Comparison of ENCODE assay signal across 17 cellular contexts in genomic region chr21:39644069-39644468, GRCh38. TPM values are rescaled to one million over a fixed set of nuclear protein-coding genes. Genes with fewer than 3 reads are reported as not detected.
DNase-seq lines count a peak whose midpoint lies in the region; ATAC-seq, FAIRE-seq and TF ChIP-seq lines count a peak whose summit lies in the region.
"Had no signal": no experiment of that assay in that cellular context is flagged by ENCODE, and none has a peak within 500 bp of the region (broad histone marks: within the 10 kb centered on the region; RNA-seq: fewer than 3 reads in every experiment).

No MANE protein-coding gene starts in this region.

- H3K27me3 ChIP-seq in GM23338 (ENCODE audit: insufficient read depth) (no peaks in the 10 kb centered on the region), pancreas (no peaks in the 10 kb centered on the region)

- H3F3A ChIP-seq in GM23338 (replicated peaks; ENCODE audit: low read depth) = 0 out of 2 replicates have a peak, but pooled peaks cover 5% of the 10 kb centered on the region

- H3K4me3 ChIP-seq in GM23338 (no peak overlapping the region), pancreas (no peak overlapping the region)
- H3K4me3 ChIP-seq: GM23248, MG63 had no signal

- ATAC-seq in GM23338 (no peak), left colon (peak; percentile 75), pancreas (peak; percentile 53 to 83 (median 69)), HG02852 (IDR thresholded peaks at IDR 0.05; ENCODE audit: unreplicated experiment) (no peak), GM18498 (IDR thresholded peaks at IDR 0.05; ENCODE audit: unreplicated experiment) (no peak)
- ATAC-seq: HepG2, Right ventricle myocardium inferior had no signal

- H3K9me3 ChIP-seq in pancreas = no peaks in the 10 kb centered on the region
- H3K9me3 ChIP-seq: MG63 had no signal

- 17 to 21% methylated on average over 5 of the region's 5 CpGs for WGBS in pancreas, 2 donors

- H4K20me1 ChIP-seq in GM23338 (replicated peaks; ENCODE audit: insufficient read depth) = no peaks in the 10 kb centered on the region

- H3K4me1 Mint-ChIP-seq in GM23338 = peaks cover 63% of the 10 kb centered on the region

- H3K9me3 Mint-ChIP-seq in GM23338 = no peaks in the 10 kb centered on the region

- H3K9me2 ChIP-seq in GM23338 (ENCODE audit: insufficient read depth) = peaks cover 6% of the 10 kb centered on the region; the same call in 1 of the 2 replicates

- intact Hi-C loops in left colon (cut with DNase I, micrococcal nuclease) (no loop called here), pancreas (cut with DNase I) (no loop called here)

- no peak overlapping the region for H3K4me3 Mint-ChIP-seq in GM23338

- FAIRE-seq in pancreas (lab: Jason Lieb, UNC) = no peak
- FAIRE-seq: GM19239, HepG2 had no signal

- peaks cover 14% of the 10 kb centered on the region for H3K27me3 Mint-ChIP-seq in GM23338 (ENCODE audit: insufficient read depth, low read depth, poor library complexity)

- peaks cover 88% of the 10 kb centered on the region for H3K79me2 ChIP-seq in GM23338 (replicated peaks; ENCODE audit: insufficient read depth)

- H2AFZ ChIP-seq in GM23338 = no peak overlapping the region
- H2AFZ ChIP-seq: GM23248 had no signal

- H3K36me3 Mint-ChIP-seq in GM23338 (ENCODE audit: low read depth) = peaks cover 48% of the 10 kb centered on the region

- H3K27ac ChIP-seq in GM23338 (ENCODE audit: low read depth) = 0 out of 2 replicates have a peak overlapping the region, but pooled peaks have one; percentile 67
- peak overlapping the region; percentile 88 for H3K27ac ChIP-seq in VCaP
- H3K27ac ChIP-seq in pancreas = peak overlapping the region in 2 of 4 donors; percentile 42 to 54
- H3K27ac ChIP-seq: C4-2B, GM23248 had no signal

- 0 out of 2 replicates have a peak overlapping the region, but pooled peaks have one; percentile 0 for H3K27ac Mint-ChIP-seq in GM23338

- H3K4me1 ChIP-seq in GM23338 (ENCODE audit: insufficient read depth) (peaks cover 54% of the 10 kb centered on the region), pancreas (peaks cover 23 to 42% (median 28%) of the 10 kb centered on the region in 3 donors)

- H3K4me2 ChIP-seq in GM23338 = peak overlapping the region; percentile 57

- TF ChIP-seq CTCF in GM23338 (conservative IDR thresholded peaks at IDR 0.05; ENCODE audit: low read depth in 2 of 2) = no peak
- TF ChIP-seq CTCF in VCaP (conservative IDR thresholded peaks at IDR 0.05) = no peak
- no peak for TF ChIP-seq CTCF in pancreas (IDR thresholded peaks at IDR 0.05)

- DNase-seq in GM23338 (ENCODE audit: low spot score) = no peak
- DNase-seq in left colon = no peak
- no peak for DNase-seq in pancreas
- DNase-seq in epidermal melanocyte (ENCODE audit: insufficient read length, low spot score) = no peak
- DNase-seq in T-helper 9 cell = no peak
- DNase-seq: GM23248, MG63, NCI-H1105 treated with DMSO at 0.1 percent for 48 hours, NCI-H187, NCI-H748 treated with DMSO at 0.1 percent for 48 hours had no signal

- peaks cover 20% of the 10 kb centered on the region for H3K36me3 ChIP-seq in GM23338 (ENCODE audit: insufficient read depth)
- H3K36me3 ChIP-seq in pancreas = no peaks in the 10 kb centered on the region
- H3K36me3 ChIP-seq: MG63 had no signal

TF ChIP-seq in GM23338, 12 proteins besides CTCF, POLR2A, EP300 and RAD21:
- TF ChIP-seq EZH2phosphoT487 (IDR thresholded peaks at IDR 0.05; ENCODE audit: unreplicated experiment) (no peak), CREB1 (CRISPR knock-in tag; IDR thresholded peaks at IDR 0.05; ENCODE audit: low read depth) (no peak), STAT1 (IDR thresholded peaks at IDR 0.05; ENCODE audit: unreplicated experiment) (no peak), ETS1 (IDR thresholded peaks at IDR 0.05) (no peak), ZNF331 (CRISPR knock-in tag; IDR thresholded peaks at IDR 0.05; ENCODE audit: low read depth) (no peak), ZNF114 (CRISPR knock-in tag; IDR thresholded peaks at IDR 0.05) (no peak), NANOG (IDR thresholded peaks at IDR 0.05; ENCODE audit: borderline replicate concordance) (no peak), EZH2 (IDR thresholded peaks at IDR 0.05; ENCODE audit: low read depth, unreplicated experiment) (no peak)

RNA-seq across cellular contexts. Expression of gene B3GALT5, which starts 31.3 kb away (rescaled TPM):
- total RNA-seq in GM23338 (2014; rRNA removed; shearing (Covaris generic)) = 31.7 and 37.5 TPM in 2 replicates
- polyA plus RNA-seq in GM23338 (2016; fragmentation: Nextera tagmentation; extraction: Ambion mirVana) (6.2 TPM in 2 replicates), pancreas (1 to 10 TPM; 2.0 to 2.6 TPM)
- total RNA-seq in left colon (100 to 1,000 TPM in 1 of 2 donors, 10 to 100 TPM in 1; 95.6 to 115 TPM), pancreas (1 to 10 TPM; 3.0 to 8.1 (median 4.7) TPM)
- total RNA-seq: GM23248 had no signal
- polyA plus RNA-seq: GM23248 had no signal

Comparison
In these comparisons a context has a peak if more than half of its experiments do, and no peak if none do; other contexts are left out.
1. ATAC-seq: peak in left colon (single experiment) and pancreas (4 of 4); none in GM23338 (single experiment), HG02852 (single experiment) and GM18498 (single experiment).